Comparison of ENCODE assay signal across 13 cellular contexts in genomic region chr7:74225400-74225799, GRCh38.
"Had no signal": no experiment of that assay in that cellular context is flagged by ENCODE, and none has a peak within 500 bp of the region (broad histone marks: within the 10 kb centered on the region; RNA-seq: fewer than 3 reads in every experiment).

No MANE protein-coding gene starts in this region.

- H3K27me3 Mint-ChIP-seq: activated naive CD8-positive, alpha-beta T cell had no signal

- DNase-seq: activated CD4-positive, alpha-beta T cell treated with anti-CD3 and anti-CD28 coated beads for 4 hours; activated effector memory CD4-positive, alpha-beta T cell treated with Interleukin-2 at 50 U/mL for 16 hours; amygdala; dorsolateral prefrontal cortex; hippocampal formation; kidney glomerular epithelial cell; retina; stimulated activated CD4-positive, alpha-beta T cell treated with anti-CD3 and anti-CD28 coated beads, Interleukin-4, amount 100 ng/mL, for 4 hours; stomach had no signal

- H3K36me3 ChIP-seq: thoracic aorta had no signal

- H3K27me3 ChIP-seq: dorsolateral prefrontal cortex, stomach had no signal

- H3K9me3 Mint-ChIP-seq: T-helper 2 cell treated with Interferon-gamma antibody and Interleukin-4, amounts not matched to agents 5 μg/mL and 100 μg/mL, for 36 hours had no signal

- H3K27ac Mint-ChIP-seq: activated naive CD8-positive, alpha-beta T cell had no signal

- H3K4me3 Mint-ChIP-seq: activated naive CD8-positive, alpha-beta T cell; T-helper 2 cell treated with Interferon-gamma antibody and Interleukin-4, amounts not matched to agents 5 μg/mL and 100 μg/mL, for 36 hours had no signal

- H3K27ac ChIP-seq: thoracic aorta had no signal

- ATAC-seq: esophagus mucosa had no signal

- H3K4me3 ChIP-seq: dorsolateral prefrontal cortex, stomach, thoracic aorta had no signal

- H3K9me3 ChIP-seq: stomach, thoracic aorta had no signal
